Comparison of ENCODE assay signal across 28 cellular contexts in genomic region chr5:42392917-42393316, GRCh38.
"Had no signal": no experiment of that assay in that cellular context is flagged by ENCODE, and none has a peak within 500 bp of the region (broad histone marks: within the 10 kb centered on the region; RNA-seq: fewer than 3 reads in every experiment).

No MANE protein-coding gene starts in this region.

- H3K4me3 Mint-ChIP-seq: dendritic cell treated with granulocyte-macrophage colony-stimulating factor and Interleukin-4, amounts not matched to agents 40 ng/mL and 50 ng/mL, for 4 days; effector memory CD8-positive, alpha-beta T cell; endodermal cell; mesothelial cell of epicardium; naive B cell had no signal

- H3K4me1 ChIP-seq: esophagus squamous epithelium, gastrocnemius medialis, heart right ventricle, left lung, lower lobe of right lung had no signal

- H3K4me1 Mint-ChIP-seq: endodermal cell, naive B cell had no signal

- H3K27me3 ChIP-seq: esophagus squamous epithelium, gastrocnemius medialis, left lung had no signal

- H3K27ac ChIP-seq: coronary artery, epithelial cell of prostate, esophagus squamous epithelium, gastrocnemius medialis, heart right ventricle, left lung, lower lobe of right lung had no signal

- H3K27ac Mint-ChIP-seq: dendritic cell treated with granulocyte-macrophage colony-stimulating factor and Interleukin-4, amounts not matched to agents 40 ng/mL and 50 ng/mL, for 4 days; effector memory CD8-positive, alpha-beta T cell; endodermal cell; mesothelial cell of epicardium; naive B cell had no signal

- ATAC-seq: effector memory CD8-positive, alpha-beta T cell; esophagus mucosa; gastrocnemius medialis; heart right ventricle; left cardiac atrium; left lung; left ventricle myocardium superior; lower lobe of right lung; mucosa of descending colon had no signal

- H3K4me3 ChIP-seq: coronary artery, esophagus squamous epithelium, gastrocnemius medialis, heart right ventricle, left lung, lower lobe of right lung, mucosa of descending colon had no signal

- H3K36me3 ChIP-seq: esophagus squamous epithelium, gastrocnemius medialis, heart right ventricle, left lung, lower lobe of right lung had no signal

- FAIRE-seq: colon, endometrium, islet of Langerhans, keratinocyte had no signal

- H3K36me3 Mint-ChIP-seq: mesothelial cell of epicardium had no signal

- H3K27me3 Mint-ChIP-seq: dendritic cell treated with granulocyte-macrophage colony-stimulating factor and Interleukin-4, amounts not matched to agents 40 ng/mL and 50 ng/mL, for 4 days had no signal

- DNase-seq: effector CD8-positive, alpha-beta T cell; effector memory CD8-positive, alpha-beta T cell; endodermal cell; erythroblast; esophagus squamous epithelium; foreskin fibroblast; foreskin melanocyte; gastrocnemius medialis; glutamatergic neuron; head of caudate nucleus; heart right ventricle; hippocampal formation; left cardiac atrium; left ventricle myocardium superior; lower lobe of right lung; mesenchymal stem cell; mucosa of descending colon; naive B cell had no signal
